ENCODE assay signal across 34 cellular contexts in the genomic region with DNA sequence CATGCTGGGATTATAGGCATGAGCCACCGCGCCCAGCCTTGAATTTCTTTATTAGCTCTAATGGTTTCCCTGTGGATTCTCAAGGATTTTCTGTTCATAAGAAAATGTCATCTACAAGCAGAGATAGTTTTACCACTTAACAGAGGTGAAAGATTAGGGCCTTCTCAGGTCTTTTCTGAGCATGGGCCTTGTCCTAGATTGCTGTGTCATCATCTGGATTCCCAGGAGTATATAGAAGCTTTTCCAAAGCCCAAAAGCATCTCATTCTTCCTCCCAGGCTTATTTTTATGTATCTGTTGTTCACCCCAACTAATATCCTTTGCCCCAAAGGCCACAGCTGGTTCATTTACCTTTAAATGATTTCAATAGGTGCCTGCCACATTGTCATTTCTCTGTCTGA.
"Had no signal": no experiment of that assay in that cellular context is flagged by ENCODE, and none has a peak within 500 bp of the region (broad histone marks: within the 10 kb centered on the region; RNA-seq: fewer than 3 reads in every experiment).

No MANE protein-coding gene starts in this region.

- H3K4me3 ChIP-seq: MG63 had no signal

- H3K36me3 ChIP-seq: MG63 had no signal

- H3K27me3 ChIP-seq: MG63 had no signal

- DNase-seq: Karpas-422, Kasumi-1, MG63, MM.1S, MV-4-11, NCI-H1048, NCI-H1092, NCI-H1092 treated with DMSO at 0.1 percent for 48 hours, NCI-H1105, NCI-H1105 treated with DMSO at 0.1 percent for 48 hours, NCI-H1417, NCI-H1417 treated with DMSO at 0.1 percent for 48 hours, NCI-H1436, NCI-H1436 treated with DMSO at 0.1 percent for 48 hours, NCI-H146, NCI-H1694, NCI-H1694 treated with DMSO at 0.1 percent for 48 hours, NCI-H187, NCI-H187 treated with DMSO at 0.1 percent for 48 hours, NCI-H1930, NCI-H2029, NCI-H2029 treated with DMSO at 0.1 percent for 48 hours, NCI-H2081, NCI-H2081 treated with DMSO at 0.1 percent for 48 hours, NCI-H2107, NCI-H2171, NCI-H2171 treated with DMSO at 0.1 percent for 48 hours, NCI-H2227 treated with DMSO at 0.1 percent for 48 hours, NCI-H226, NCI-H345, NCI-H446, NCI-H446 treated with DMSO at 0.1 percent for 48 hours, NCI-H510A, NCI-H510A treated with DMSO at 0.1 percent for 48 hours had no signal

- H3K9me3 ChIP-seq: MG63 had no signal
